Comparison of ENCODE assay signal across 8 cellular contexts in the genomic region with DNA sequence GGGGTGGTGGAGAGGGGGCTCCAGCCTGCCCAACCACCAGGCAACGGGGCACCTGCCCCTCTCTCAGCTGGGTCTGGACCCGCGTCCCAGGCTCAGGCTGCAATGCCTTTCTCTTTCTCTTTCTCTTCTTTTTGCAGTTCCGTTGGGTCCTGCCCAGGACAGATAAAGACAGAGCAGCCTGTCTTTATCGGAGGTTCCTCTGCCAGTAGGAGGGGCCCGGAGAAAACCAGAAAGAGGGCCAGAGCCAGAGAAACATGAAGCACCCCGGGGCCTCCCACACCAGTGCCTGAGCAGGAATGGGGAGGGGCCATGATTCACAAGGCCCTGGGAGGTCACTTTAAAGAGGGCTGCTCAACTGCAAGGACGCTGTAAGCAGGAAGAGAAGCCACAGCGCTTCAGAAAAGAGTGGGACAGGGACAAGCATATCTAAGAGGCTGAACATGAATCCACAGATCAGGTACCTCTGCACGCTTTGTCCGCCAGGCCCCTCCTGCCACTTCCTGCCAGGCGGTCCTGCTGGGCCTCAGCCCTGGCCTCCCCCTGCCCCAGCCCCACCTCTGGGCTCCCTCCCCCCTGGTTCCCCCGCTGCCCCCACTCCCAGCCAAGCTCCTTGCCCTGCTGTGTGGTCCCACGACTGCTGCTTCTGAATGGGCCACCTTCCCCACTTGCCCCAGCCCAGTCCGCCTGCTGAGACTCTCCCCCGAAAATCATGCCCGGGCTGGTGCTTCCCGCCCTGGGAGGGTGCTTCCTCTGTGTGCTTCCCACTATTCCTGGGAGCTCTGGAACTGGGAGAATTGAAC. TPM values are rescaled to one million over a fixed set of nuclear protein-coding genes. Genes with fewer than 3 reads are reported as not detected.
A peak's percentile ranks its signal among the peaks of the same experiment; 100 is the strongest.
DNase-seq lines count a peak whose midpoint lies in the region; ATAC-seq, FAIRE-seq and TF ChIP-seq lines count a peak whose summit lies in the region.

Gene APOBEC3C (plus strand): TSS at position 335 of the 800 bp plus-strand sequence. CDS start 106 bp downstream, at position 441.

- no peak for TF ChIP-seq CTCF in endothelial cell of umbilical vein (IDR thresholded peaks at IDR 0.05; ENCODE audit: extremely low read depth in 1 of 2, insufficient read depth in 1 of 2, low read depth in 1 of 2, low read length in 2 of 2)

- H3K36me3 ChIP-seq in NT2/D1 (ENCODE audit: insufficient read depth, insufficient read length, low read length) (peaks cover 2% of the 10 kb centered on the region), endothelial cell of umbilical vein (ENCODE audit: control insufficient read depth in 2 of 2, extremely low read depth in 1 of 2, insufficient read depth in 2 of 2, low read length in 2 of 2) (no peaks in the 10 kb centered on the region)

- peak within 1 kb of the TSS; percentile 39 for H3K4me3 ChIP-seq in NT2/D1 (ENCODE audit: insufficient read length, low read depth)
- H3K4me3 ChIP-seq in endothelial cell of umbilical vein (replicated peaks in 1 of 3; ENCODE audit: insufficient read depth in 1 of 3, low read depth in 1 of 3, low read length in 3 of 3), result peak within 1 kb of the TSS in 2 of 3 experiments; percentile 28 to 36

- TSS peak; percentile 20 for BruUV-seq in endothelial cell of umbilical vein (replicated peaks; lab: Mats Ljungman, UMichigan)

- no peaks in the 10 kb centered on the region for H3K9me1 ChIP-seq in endothelial cell of umbilical vein (replicated peaks; ENCODE audit: control insufficient read depth, extremely low read depth, insufficient read depth, low read length)

- DNase-seq in NT2/D1 (ENCODE audit: low read depth, low spot score) (no peak), endothelial cell of umbilical vein (ENCODE audit: low read depth, low spot score) (peak; percentile 30), mucosa of gallbladder (ENCODE audit: low spot score) (peak; percentile 82)
- peak; percentile 52 to 62 (median 58) for DNase-seq in activated CD8-positive, alpha-beta memory T cell treated with anti-CD3 and anti-CD28 coated beads for 48 hours (ENCODE audit: low read depth in 2 of 3, low spot score in 2 of 3)
- DNase-seq in stimulated activated CD8-positive, alpha-beta memory T cell treated with anti-CD3 and anti-CD28 coated beads, Interleukin-4, amount 100 ng/mL, for 48 hours, result peak; percentile 85

- FAIRE-seq in endothelial cell of umbilical vein (lab: Jason Lieb, UNC), result peak; percentile 73

- TF ChIP-seq POLR2A in endothelial cell of umbilical vein (IDR thresholded peaks at IDR 0.05; ENCODE audit: low read depth, low read length), result no peak

- H2AFZ ChIP-seq in endothelial cell of umbilical vein (ENCODE audit: low read depth, low read length), result peak within 1 kb of the TSS; percentile 96

- H3K4me2 ChIP-seq in endothelial cell of umbilical vein (ENCODE audit: insufficient read depth, low read length), result peak within 1 kb of the TSS; percentile 64

- H3K27ac ChIP-seq in endothelial cell of umbilical vein (ENCODE audit: insufficient read depth, low read depth, low read length), result peak within 1 kb of the TSS; percentile 11

- H3K79me2 ChIP-seq in endothelial cell of umbilical vein (ENCODE audit: control insufficient read depth, insufficient read depth, low read length), result no peaks in the 10 kb centered on the region

- H3K9me3 ChIP-seq in NT2/D1 (ENCODE audit: insufficient read depth, low read length) (no peaks in the 10 kb centered on the region), endothelial cell of umbilical vein (replicated peaks; ENCODE audit: control insufficient read depth, insufficient read depth, low read length) (no peaks in the 10 kb centered on the region)

- POLR2A ChIA-PET in endothelial cell of umbilical vein (lab: Charles Lee), result no interaction called here

- dilution Hi-C loops in endothelial cell of umbilical vein (cut with MboI; ENCODE audit: extremely low pct_ligation_motif_present, low sequenced_read_pairs), result no loop called here

- CTCF ChIA-PET in endothelial cell of umbilical vein (lab: Charles Lee), result interaction anchor here (0.6 to 1.2 kb wide), 5 partner anchors 41 to 245 kb away, joined by 3 to 7 read pairs (median 3); no protein-coding TSS in a partner anchor

- peak within 1 kb of the TSS; percentile 51 for H3K9ac ChIP-seq in NT2/D1 (ENCODE audit: insufficient read length, low read depth)
- peak within 1 kb of the TSS; percentile 31 for H3K9ac ChIP-seq in endothelial cell of umbilical vein (replicated peaks; ENCODE audit: extremely low read depth, insufficient read depth, low read length)

- H3K4me1 ChIP-seq in NT2/D1 (ENCODE audit: insufficient read depth, insufficient read length), result peaks cover 11% of the 10 kb centered on the region
- peaks cover 3% of the 10 kb centered on the region for H3K4me1 ChIP-seq in endothelial cell of umbilical vein (ENCODE audit: control insufficient read depth, extremely low read depth, insufficient read depth, low read length)

- no peaks in the 10 kb centered on the region for H3K27me3 ChIP-seq in NT2/D1 (ENCODE audit: insufficient read depth, insufficient read length)
- H3K27me3 ChIP-seq in endothelial cell of umbilical vein (ENCODE audit: control insufficient read depth in 2 of 2, insufficient read depth in 2 of 2, low read length in 2 of 2), result no peaks in the 10 kb centered on the region

- intact Hi-C loops in endothelial cell of umbilical vein (cut with micrococcal nuclease), result no loop called here

- ATAC-seq in GM18502 (IDR thresholded peaks at IDR 0.05; ENCODE audit: poor library complexity, unreplicated experiment), result peak; percentile 84
- peak; percentile 81 for ATAC-seq in HG02870 (IDR thresholded peaks at IDR 0.05; ENCODE audit: unreplicated experiment)
- no peak for ATAC-seq in HG03378 (IDR thresholded peaks at IDR 0.05; ENCODE audit: unreplicated experiment)

- no peaks in the 10 kb centered on the region for H4K20me1 ChIP-seq in endothelial cell of umbilical vein (replicated peaks; ENCODE audit: control insufficient read depth, extremely low read depth, insufficient read depth, low read length)

TF ChIP-seq in endothelial cell of umbilical vein, 7 proteins besides CTCF, POLR2A, EP300 and RAD21:
- TF ChIP-seq, protein P1, sequence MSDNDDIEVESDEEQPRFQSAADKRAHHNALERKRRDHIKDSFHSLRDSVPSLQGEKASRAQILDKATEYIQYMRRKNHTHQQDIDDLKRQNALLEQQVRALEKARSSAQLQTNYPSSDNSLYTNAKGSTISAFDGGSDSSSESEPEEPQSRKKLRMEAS (IDR thresholded peaks at IDR 0.05; ENCODE audit: insufficient read depth, insufficient read length), result no peak
- TF ChIP-seq EZH2 (IDR thresholded peaks at IDR 0.05; ENCODE audit: borderline replicate concordance, low read depth, low read length, severe bottlenecking), result no peak
- no peak for TF ChIP-seq GATA2 (IDR thresholded peaks at IDR 0.05; ENCODE audit: insufficient read depth, insufficient read length, low read depth, low read length)
- TF ChIP-seq JUN (IDR thresholded peaks at IDR 0.05; ENCODE audit: borderline replicate concordance, insufficient read depth, insufficient read length, low read depth), result no peak
- no peak for TF ChIP-seq FOS (IDR thresholded peaks at IDR 0.05; ENCODE audit: borderline replicate concordance, insufficient read depth, low read length)
- no peak for TF ChIP-seq MYC (IDR thresholded peaks at IDR 0.05; ENCODE audit: low read depth, low read length)
- TF ChIP-seq POLR2AphosphoS5 (IDR thresholded peaks at IDR 0.05; ENCODE audit: insufficient read depth, low read depth, low read length), result no peak

RNA-seq across cellular contexts. Expression of gene APOBEC3C, which starts in this region (rescaled TPM):
- 10.6 and 11.2 TPM in 2 replicates for total RNA-seq in endothelial cell of umbilical vein
- 6.9 and 7.6 TPM in 2 replicates for polyA plus RNA-seq in endothelial cell of umbilical vein
- polyA plus RNA-seq in endothelial cell of umbilical vein (2011; cell fraction: cytosol; rRNA removed), result 6.3 and 7.0 TPM in 2 replicates
- polyA plus RNA-seq in endothelial cell of umbilical vein (2011; cell fraction: nucleus; rRNA removed), result 3.5 and 4.3 TPM in 2 replicates
- polyA plus RNA-seq in endothelial cell of umbilical vein (2012), result 26.5 and 28.1 TPM in 2 replicates
- 7.7 and 8.7 TPM in 2 replicates for polyA minus RNA-seq in endothelial cell of umbilical vein
- polyA minus RNA-seq in endothelial cell of umbilical vein (2011; cell fraction: cytosol; rRNA and poly(A)+ RNA removed), result 1.4 TPM
- polyA minus RNA-seq in endothelial cell of umbilical vein (2011; cell fraction: nucleus; rRNA and poly(A)+ RNA removed), result 1.5 and 1.7 TPM in 2 replicates
- total RNA-seq in mucosa of gallbladder, result 28.6 TPM
